Comparison of ENCODE assay signal across 1 cellular context in the genomic region with DNA sequence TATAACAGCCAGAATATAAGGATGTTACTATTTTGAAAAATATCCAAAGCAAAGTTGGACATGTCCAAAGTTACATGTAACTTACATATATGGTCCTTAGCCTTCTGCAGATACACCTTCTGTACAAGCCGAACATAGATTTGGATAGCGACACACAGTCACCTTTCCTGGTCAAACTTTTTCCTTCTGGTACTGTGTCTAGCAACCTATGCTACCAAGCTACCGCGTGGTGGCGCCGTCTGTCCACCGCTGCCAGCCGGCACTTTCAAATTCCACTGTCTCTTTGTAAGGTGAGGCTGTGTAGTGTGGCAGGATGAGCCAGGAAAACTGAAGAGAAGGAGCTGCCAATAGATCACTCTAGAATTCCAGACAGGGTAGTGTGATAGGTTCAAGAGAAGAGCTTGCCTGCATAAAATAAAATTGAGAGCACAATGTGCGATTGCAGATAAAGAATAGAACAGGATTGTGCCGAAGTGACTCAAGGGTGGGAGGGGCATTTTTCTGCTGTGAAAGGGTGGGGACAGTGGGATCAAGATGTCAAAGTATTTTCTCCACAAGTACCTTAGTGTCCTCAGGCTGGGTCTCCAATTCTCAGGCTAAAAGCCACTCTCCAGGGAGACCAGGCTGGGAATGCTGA.
TF ChIP-seq lines count a peak whose summit lies in the region.

No MANE protein-coding gene starts in this region.

TF ChIP-seq in HepG2, 621 proteins besides CTCF, POLR2A, EP300 and RAD21 (continued from another document and continues in another):
- TF ChIP-seq, protein P1, sequence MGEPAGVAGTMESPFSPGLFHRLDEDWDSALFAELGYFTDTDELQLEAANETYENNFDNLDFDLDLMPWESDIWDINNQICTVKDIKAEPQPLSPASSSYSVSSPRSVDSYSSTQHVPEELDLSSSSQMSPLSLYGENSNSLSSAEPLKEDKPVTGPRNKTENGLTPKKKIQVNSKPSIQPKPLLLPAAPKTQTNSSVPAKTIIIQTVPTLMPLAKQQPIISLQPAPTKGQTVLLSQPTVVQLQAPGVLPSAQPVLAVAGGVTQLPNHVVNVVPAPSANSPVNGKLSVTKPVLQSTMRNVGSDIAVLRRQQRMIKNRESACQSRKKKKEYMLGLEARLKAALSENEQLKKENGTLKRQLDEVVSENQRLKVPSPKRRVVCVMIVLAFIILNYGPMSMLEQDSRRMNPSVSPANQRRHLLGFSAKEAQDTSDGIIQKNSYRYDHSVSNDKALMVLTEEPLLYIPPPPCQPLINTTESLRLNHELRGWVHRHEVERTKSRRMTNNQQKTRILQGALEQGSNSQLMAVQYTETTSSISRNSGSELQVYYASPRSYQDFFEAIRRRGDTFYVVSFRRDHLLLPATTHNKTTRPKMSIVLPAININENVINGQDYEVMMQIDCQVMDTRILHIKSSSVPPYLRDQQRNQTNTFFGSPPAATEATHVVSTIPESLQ (CRISPR knock-in tag; conservative IDR thresholded peaks at IDR 0.05) = 0 out of 2 replicates have a peak, but pooled peaks have one; percentile 54
- TF ChIP-seq MEIS1 (CRISPR knock-in tag; IDR thresholded peaks at IDR 0.05; ENCODE audit: borderline replicate concordance) (no peak), ZSCAN9 (CRISPR knock-in tag; IDR thresholded peaks at IDR 0.05; ENCODE audit: borderline replicate concordance) (peak; percentile 76; the same call in 1 of the 2 replicates), NFATC3 (CRISPR knock-in tag; IDR thresholded peaks at IDR 0.05) (no peak), KLF16 (CRISPR knock-in tag; IDR thresholded peaks at IDR 0.05) (peak in 1 of 2 experiments; percentile 76; a peak in 2 of 4 replicates), NFRKB (IDR thresholded peaks at IDR 0.05) (no peak), SAFB2 (CRISPR knock-in tag; IDR thresholded peaks at IDR 0.05; ENCODE audit: borderline replicate concordance, low read depth) (no peak), XRCC5 (optimal IDR thresholded peaks at IDR 0.05; ENCODE audit: low read length) (peak; percentile 88), NFYB (CRISPR knock-in tag; IDR thresholded peaks at IDR 0.05) (no peak), ADNP (CRISPR knock-in tag; IDR thresholded peaks at IDR 0.05) (no peak), ZNF354B (CRISPR knock-in tag; IDR thresholded peaks at IDR 0.05) (no peak), ZFY (CRISPR knock-in tag; IDR thresholded peaks at IDR 0.05) (no peak), REL (CRISPR knock-in tag; conservative IDR thresholded peaks at IDR 0.05) (no peak), EEA1 (CRISPR knock-in tag; IDR thresholded peaks at IDR 0.05; ENCODE audit: borderline replicate concordance) (no peak), CHD4 (IDR thresholded peaks at IDR 0.05; ENCODE audit: borderline replicate concordance, low read length) (no peak), HHEX (CRISPR knock-in tag; IDR thresholded peaks at IDR 0.05) (no peak), HOXA3 (CRISPR knock-in tag; IDR thresholded peaks at IDR 0.05) (no peak), KDM5A (IDR thresholded peaks at IDR 0.05; ENCODE audit: borderline replicate concordance, low read length) (no peak), ARNT2 (CRISPR knock-in tag; IDR thresholded peaks at IDR 0.05; ENCODE audit: low read depth) (no peak), POLR2AphosphoS5 (IDR thresholded peaks at IDR 0.05; ENCODE audit: low read depth, low read length) (no peak), ZBTB7B (CRISPR knock-in tag; IDR thresholded peaks at IDR 0.05) (no peak), TRIM24 (CRISPR knock-in tag; IDR thresholded peaks at IDR 0.05) (no peak), RCOR2 (CRISPR knock-in tag; IDR thresholded peaks at IDR 0.05) (0 out of 2 replicates have a peak, but pooled peaks have one; percentile 35), CHD2 (IDR thresholded peaks at IDR 0.05; ENCODE audit: low read depth, low read length) (no peak), SMAD9 (CRISPR knock-in tag; IDR thresholded peaks at IDR 0.05) (no peak)
- TF ChIP-seq, protein P2, sequence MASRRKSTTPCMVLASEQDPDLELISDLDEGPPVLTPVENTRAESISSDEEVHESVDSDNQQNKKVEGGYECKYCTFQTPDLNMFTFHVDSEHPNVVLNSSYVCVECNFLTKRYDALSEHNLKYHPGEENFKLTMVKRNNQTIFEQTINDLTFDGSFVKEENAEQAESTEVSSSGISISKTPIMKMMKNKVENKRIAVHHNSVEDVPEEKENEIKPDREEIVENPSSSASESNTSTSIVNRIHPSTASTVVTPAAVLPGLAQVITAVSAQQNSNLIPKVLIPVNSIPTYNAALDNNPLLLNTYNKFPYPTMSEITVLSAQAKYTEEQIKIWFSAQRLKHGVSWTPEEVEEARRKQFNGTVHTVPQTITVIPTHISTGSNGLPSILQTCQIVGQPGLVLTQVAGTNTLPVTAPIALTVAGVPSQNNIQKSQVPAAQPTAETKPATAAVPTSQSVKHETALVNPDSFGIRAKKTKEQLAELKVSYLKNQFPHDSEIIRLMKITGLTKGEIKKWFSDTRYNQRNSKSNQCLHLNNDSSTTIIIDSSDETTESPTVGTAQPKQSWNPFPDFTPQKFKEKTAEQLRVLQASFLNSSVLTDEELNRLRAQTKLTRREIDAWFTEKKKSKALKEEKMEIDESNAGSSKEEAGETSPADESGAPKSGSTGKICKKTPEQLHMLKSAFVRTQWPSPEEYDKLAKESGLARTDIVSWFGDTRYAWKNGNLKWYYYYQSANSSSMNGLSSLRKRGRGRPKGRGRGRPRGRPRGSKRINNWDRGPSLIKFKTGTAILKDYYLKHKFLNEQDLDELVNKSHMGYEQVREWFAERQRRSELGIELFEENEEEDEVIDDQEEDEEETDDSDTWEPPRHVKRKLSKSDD (CRISPR knock-in tag; IDR thresholded peaks at IDR 0.05; ENCODE audit: low read depth) = no peak
- TF ChIP-seq, protein P3, sequence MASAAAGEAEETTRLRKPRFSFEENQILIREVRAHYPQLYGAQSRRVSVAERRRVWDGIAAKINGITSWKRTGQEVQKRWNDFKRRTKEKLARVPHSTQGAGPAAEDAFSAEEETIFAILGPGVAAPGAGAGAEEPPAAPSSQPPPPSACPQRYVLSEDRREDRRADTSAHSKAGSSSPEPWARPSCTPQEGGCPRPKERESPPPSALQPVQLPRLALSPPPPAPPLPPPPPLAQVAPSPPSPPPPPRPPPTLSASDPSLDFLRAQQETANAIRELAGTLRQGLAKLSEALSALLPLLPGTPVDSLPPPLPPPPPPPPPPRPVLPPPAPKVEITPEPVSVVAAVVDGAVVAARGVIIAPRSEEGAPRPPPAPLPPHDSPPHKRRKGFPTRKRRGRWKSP (CRISPR knock-in tag; IDR thresholded peaks at IDR 0.05) = no peak
- TF ChIP-seq, protein P4, sequence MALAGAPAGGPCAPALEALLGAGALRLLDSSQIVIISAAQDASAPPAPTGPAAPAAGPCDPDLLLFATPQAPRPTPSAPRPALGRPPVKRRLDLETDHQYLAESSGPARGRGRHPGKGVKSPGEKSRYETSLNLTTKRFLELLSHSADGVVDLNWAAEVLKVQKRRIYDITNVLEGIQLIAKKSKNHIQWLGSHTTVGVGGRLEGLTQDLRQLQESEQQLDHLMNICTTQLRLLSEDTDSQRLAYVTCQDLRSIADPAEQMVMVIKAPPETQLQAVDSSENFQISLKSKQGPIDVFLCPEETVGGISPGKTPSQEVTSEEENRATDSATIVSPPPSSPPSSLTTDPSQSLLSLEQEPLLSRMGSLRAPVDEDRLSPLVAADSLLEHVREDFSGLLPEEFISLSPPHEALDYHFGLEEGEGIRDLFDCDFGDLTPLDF (CRISPR knock-in tag; IDR thresholded peaks at IDR 0.05) = no peak
- TF ChIP-seq, protein P5, sequence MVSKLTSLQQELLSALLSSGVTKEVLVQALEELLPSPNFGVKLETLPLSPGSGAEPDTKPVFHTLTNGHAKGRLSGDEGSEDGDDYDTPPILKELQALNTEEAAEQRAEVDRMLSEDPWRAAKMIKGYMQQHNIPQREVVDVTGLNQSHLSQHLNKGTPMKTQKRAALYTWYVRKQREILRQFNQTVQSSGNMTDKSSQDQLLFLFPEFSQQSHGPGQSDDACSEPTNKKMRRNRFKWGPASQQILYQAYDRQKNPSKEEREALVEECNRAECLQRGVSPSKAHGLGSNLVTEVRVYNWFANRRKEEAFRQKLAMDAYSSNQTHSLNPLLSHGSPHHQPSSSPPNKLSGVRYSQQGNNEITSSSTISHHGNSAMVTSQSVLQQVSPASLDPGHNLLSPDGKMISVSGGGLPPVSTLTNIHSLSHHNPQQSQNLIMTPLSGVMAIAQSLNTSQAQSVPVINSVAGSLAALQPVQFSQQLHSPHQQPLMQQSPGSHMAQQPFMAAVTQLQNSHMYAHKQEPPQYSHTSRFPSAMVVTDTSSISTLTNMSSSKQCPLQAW (CRISPR knock-in tag; IDR thresholded peaks at IDR 0.05) = peak; percentile 62
- TF ChIP-seq, protein P6, sequence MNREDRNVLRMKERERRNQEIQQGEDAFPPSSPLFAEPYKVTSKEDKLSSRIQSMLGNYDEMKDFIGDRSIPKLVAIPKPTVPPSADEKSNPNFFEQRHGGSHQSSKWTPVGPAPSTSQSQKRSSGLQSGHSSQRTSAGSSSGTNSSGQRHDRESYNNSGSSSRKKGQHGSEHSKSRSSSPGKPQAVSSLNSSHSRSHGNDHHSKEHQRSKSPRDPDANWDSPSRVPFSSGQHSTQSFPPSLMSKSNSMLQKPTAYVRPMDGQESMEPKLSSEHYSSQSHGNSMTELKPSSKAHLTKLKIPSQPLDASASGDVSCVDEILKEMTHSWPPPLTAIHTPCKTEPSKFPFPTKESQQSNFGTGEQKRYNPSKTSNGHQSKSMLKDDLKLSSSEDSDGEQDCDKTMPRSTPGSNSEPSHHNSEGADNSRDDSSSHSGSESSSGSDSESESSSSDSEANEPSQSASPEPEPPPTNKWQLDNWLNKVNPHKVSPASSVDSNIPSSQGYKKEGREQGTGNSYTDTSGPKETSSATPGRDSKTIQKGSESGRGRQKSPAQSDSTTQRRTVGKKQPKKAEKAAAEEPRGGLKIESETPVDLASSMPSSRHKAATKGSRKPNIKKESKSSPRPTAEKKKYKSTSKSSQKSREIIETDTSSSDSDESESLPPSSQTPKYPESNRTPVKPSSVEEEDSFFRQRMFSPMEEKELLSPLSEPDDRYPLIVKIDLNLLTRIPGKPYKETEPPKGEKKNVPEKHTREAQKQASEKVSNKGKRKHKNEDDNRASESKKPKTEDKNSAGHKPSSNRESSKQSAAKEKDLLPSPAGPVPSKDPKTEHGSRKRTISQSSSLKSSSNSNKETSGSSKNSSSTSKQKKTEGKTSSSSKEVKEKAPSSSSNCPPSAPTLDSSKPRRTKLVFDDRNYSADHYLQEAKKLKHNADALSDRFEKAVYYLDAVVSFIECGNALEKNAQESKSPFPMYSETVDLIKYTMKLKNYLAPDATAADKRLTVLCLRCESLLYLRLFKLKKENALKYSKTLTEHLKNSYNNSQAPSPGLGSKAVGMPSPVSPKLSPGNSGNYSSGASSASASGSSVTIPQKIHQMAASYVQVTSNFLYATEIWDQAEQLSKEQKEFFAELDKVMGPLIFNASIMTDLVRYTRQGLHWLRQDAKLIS (CRISPR knock-in tag; IDR thresholded peaks at IDR 0.05) = no peak
- TF ChIP-seq, protein P7, sequence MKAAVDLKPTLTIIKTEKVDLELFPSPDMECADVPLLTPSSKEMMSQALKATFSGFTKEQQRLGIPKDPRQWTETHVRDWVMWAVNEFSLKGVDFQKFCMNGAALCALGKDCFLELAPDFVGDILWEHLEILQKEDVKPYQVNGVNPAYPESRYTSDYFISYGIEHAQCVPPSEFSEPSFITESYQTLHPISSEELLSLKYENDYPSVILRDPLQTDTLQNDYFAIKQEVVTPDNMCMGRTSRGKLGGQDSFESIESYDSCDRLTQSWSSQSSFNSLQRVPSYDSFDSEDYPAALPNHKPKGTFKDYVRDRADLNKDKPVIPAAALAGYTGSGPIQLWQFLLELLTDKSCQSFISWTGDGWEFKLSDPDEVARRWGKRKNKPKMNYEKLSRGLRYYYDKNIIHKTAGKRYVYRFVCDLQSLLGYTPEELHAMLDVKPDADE (CRISPR knock-in tag; IDR thresholded peaks at IDR 0.05) = no peak
- TF ChIP-seq, protein P8, sequence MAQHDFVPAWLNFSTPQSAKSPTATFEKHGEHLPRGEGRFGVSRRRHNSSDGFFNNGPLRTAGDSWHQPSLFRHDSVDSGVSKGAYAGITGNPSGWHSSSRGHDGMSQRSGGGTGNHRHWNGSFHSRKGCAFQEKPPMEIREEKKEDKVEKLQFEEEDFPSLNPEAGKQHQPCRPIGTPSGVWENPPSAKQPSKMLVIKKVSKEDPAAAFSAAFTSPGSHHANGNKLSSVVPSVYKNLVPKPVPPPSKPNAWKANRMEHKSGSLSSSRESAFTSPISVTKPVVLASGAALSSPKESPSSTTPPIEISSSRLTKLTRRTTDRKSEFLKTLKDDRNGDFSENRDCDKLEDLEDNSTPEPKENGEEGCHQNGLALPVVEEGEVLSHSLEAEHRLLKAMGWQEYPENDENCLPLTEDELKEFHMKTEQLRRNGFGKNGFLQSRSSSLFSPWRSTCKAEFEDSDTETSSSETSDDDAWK (CRISPR knock-in tag; IDR thresholded peaks at IDR 0.05) = no peak
- TF ChIP-seq, protein P9, sequence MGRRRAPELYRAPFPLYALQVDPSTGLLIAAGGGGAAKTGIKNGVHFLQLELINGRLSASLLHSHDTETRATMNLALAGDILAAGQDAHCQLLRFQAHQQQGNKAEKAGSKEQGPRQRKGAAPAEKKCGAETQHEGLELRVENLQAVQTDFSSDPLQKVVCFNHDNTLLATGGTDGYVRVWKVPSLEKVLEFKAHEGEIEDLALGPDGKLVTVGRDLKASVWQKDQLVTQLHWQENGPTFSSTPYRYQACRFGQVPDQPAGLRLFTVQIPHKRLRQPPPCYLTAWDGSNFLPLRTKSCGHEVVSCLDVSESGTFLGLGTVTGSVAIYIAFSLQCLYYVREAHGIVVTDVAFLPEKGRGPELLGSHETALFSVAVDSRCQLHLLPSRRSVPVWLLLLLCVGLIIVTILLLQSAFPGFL (CRISPR knock-in tag; IDR thresholded peaks at IDR 0.05) = no peak
- TF ChIP-seq, protein P10, sequence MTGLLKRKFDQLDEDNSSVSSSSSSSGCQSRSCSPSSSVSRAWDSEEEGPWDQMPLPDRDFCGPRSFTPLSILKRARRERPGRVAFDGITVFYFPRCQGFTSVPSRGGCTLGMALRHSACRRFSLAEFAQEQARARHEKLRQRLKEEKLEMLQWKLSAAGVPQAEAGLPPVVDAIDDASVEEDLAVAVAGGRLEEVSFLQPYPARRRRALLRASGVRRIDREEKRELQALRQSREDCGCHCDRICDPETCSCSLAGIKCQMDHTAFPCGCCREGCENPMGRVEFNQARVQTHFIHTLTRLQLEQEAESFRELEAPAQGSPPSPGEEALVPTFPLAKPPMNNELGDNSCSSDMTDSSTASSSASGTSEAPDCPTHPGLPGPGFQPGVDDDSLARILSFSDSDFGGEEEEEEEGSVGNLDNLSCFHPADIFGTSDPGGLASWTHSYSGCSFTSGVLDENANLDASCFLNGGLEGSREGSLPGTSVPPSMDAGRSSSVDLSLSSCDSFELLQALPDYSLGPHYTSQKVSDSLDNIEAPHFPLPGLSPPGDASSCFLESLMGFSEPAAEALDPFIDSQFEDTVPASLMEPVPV (CRISPR knock-in tag; IDR thresholded peaks at IDR 0.05) = no peak
- TF ChIP-seq, protein P11, sequence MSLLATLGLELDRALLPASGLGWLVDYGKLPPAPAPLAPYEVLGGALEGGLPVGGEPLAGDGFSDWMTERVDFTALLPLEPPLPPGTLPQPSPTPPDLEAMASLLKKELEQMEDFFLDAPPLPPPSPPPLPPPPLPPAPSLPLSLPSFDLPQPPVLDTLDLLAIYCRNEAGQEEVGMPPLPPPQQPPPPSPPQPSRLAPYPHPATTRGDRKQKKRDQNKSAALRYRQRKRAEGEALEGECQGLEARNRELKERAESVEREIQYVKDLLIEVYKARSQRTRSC (CRISPR knock-in tag; IDR thresholded peaks at IDR 0.05; ENCODE audit: low read depth) = no peak
- TF ChIP-seq, protein P12, sequence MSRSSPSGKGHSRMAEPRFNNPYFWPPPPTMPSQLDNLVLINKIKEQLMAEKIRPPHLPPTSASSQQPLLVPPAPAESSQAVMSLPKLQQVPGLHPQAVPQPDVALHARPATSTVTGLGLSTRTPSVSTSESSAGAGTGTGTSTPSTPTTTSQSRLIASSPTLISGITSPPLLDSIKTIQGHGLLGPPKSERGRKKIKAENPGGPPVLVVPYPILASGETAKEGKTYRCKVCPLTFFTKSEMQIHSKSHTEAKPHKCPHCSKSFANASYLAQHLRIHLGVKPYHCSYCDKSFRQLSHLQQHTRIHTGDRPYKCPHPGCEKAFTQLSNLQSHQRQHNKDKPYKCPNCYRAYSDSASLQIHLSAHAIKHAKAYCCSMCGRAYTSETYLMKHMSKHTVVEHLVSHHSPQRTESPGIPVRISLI (CRISPR knock-in tag; IDR thresholded peaks at IDR 0.05; ENCODE audit: borderline replicate concordance) = no peak; the same call in 1 of the 2 replicates
